In the genomic region with DNA sequence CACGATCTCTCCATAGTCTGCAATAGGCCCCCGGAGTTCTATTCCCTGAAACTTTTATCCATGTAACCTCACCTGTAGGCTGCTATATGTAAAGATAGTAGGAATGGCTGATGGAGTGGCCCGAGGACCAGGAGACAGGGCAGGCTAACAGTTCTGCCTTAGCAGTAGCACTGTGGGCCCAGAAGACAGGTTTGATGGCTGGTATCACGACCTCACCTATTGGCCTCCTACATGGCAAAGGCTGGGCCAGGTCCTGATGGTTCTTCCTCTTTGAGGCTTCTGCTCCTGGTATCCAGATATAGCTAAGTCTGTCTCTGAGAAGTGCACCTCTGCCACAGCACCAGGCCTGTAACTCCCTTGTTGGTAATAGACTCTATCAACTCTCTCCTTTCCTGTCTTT, we compare ENCODE assay signal across 27 cellular contexts. TPM values are rescaled to one million over a fixed set of nuclear protein-coding genes. Genes with fewer than 3 reads are reported as not detected.
"Had no signal": no experiment of that assay in that cellular context is flagged by ENCODE, and none has a peak within 500 bp of the region (broad histone marks: within the 10 kb centered on the region; RNA-seq: fewer than 3 reads in every experiment).

No MANE protein-coding gene starts in this region.

- DNase-seq: dermis blood vessel endothelial cell; dorsolateral prefrontal cortex; effector CD4-positive, alpha-beta T cell; effector memory CD4-positive, alpha-beta T cell; foreskin keratinocyte; heart left ventricle; hypothalamus; immature natural killer cell; islet precursor cell; kidney; kidney glomerular epithelial cell; left colon; left ventricle myocardium inferior; lower lobe of right lung; mesenchymal stem cell; mucosa of descending colon had no signal

- H3K27ac Mint-ChIP-seq: immature natural killer cell, mesothelial cell of epicardium had no signal

- H3K9me3 ChIP-seq: esophagus muscularis mucosa, gastroesophageal sphincter, left ventricle myocardium inferior, lower lobe of right lung, mucosa of descending colon had no signal

- H3K27me3 ChIP-seq: dorsolateral prefrontal cortex, esophagus muscularis mucosa, gastroesophageal sphincter had no signal

- H3K27ac ChIP-seq: coronary artery, dorsolateral prefrontal cortex, esophagus muscularis mucosa, foreskin keratinocyte, gastroesophageal sphincter, heart left ventricle, hepatocyte, left ventricle myocardium inferior, lower lobe of right lung had no signal

- H3K4me3 ChIP-seq: coronary artery, dorsolateral prefrontal cortex, esophagus muscularis mucosa, gastroesophageal sphincter, heart left ventricle, hepatocyte, left ventricle myocardium inferior, lower lobe of right lung, mucosa of descending colon had no signal

- H3K36me3 ChIP-seq: esophagus muscularis mucosa, gastroesophageal sphincter, heart left ventricle, left ventricle myocardium inferior, lower lobe of right lung had no signal

- H3K4me1 ChIP-seq: foreskin keratinocyte had no signal

- H3K4me3 Mint-ChIP-seq: mesothelial cell of epicardium had no signal

- H3K36me3 Mint-ChIP-seq: immature natural killer cell, mesothelial cell of epicardium had no signal

- ATAC-seq: foreskin keratinocyte, gastroesophageal sphincter, heart left ventricle, left colon, left lobe of liver, lower lobe of right lung, mucosa of descending colon had no signal

- H3K9me3 Mint-ChIP-seq: immature natural killer cell, mesothelial cell of epicardium had no signal

RNA-seq across cellular contexts. Expression of a gene that starts 5.8 kb away (rescaled TPM):
- total RNA-seq: dermis blood vessel endothelial cell, gastroesophageal sphincter, liver, mesenteric fat pad had no signal
- polyA plus RNA-seq: hepatocyte, immature natural killer cell, liver had no signal

RNA-seq across cellular contexts. Expression of a gene that starts 43.0 kb away (rescaled TPM):
- total RNA-seq: epithelial cell of proximal tubule, fibroblast of villous mesenchyme, myocyte had no signal
